In the genomic region with DNA sequence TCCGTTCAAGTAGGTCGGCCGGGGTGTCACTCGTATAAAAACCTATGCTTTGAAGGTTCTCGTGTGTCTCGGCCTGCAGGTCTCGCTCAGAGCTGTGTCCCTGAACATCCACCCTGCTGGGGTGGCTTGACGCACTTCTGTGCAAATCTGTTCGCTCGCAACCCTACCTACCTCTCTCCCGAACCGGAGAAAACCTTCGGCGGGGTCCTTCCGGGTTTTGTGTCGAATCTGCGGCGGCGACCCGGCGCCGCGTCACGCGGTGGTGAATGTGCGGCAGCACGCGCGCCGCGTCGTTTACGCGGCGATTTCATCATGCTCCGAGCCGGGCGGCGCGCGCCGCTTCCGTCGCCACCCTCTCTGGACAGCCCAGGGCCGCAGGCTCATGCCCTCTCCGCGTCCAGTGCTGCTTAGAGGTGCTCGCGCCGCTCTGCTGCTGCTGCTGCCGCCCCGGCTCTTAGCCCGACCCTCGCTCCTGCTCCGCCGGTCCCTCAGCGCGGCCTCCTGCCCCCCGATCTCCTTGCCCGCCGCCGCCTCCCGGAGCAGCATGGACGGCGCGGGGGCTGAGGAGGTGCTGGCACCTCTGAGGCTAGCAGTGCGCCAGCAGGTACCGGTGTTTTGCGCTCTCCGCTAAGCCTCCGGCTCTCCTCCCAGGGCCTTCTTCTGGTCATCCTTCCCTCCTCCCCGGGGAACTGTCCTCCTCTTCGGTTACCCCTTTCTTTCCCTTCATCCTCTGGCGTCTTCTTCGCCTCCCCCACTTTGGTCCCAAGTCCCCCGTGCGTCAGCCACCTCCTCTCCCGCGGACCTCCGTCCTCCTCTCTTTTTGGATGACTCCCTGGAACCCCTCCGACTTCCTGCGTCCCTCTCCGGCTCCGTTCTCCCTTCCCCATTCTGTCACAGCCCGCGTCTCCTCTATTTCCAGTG, we compare ENCODE assay signal across 1 cellular context.
TF ChIP-seq lines count a peak whose summit lies in the region.

A gene with protein sequence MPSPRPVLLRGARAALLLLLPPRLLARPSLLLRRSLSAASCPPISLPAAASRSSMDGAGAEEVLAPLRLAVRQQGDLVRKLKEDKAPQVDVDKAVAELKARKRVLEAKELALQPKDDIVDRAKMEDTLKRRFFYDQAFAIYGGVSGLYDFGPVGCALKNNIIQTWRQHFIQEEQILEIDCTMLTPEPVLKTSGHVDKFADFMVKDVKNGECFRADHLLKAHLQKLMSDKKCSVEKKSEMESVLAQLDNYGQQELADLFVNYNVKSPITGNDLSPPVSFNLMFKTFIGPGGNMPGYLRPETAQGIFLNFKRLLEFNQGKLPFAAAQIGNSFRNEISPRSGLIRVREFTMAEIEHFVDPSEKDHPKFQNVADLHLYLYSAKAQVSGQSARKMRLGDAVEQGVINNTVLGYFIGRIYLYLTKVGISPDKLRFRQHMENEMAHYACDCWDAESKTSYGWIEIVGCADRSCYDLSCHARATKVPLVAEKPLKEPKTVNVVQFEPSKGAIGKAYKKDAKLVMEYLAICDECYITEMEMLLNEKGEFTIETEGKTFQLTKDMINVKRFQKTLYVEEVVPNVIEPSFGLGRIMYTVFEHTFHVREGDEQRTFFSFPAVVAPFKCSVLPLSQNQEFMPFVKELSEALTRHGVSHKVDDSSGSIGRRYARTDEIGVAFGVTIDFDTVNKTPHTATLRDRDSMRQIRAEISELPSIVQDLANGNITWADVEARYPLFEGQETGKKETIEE (plus strand): TSS at position 339 of the 921 bp plus-strand sequence. CDS start 44 bp downstream, at position 383.

TF ChIP-seq in HepG2, 621 proteins besides CTCF, POLR2A, EP300 and RAD21 (continued from another document and continues in another):
- TF ChIP-seq, protein P1, sequence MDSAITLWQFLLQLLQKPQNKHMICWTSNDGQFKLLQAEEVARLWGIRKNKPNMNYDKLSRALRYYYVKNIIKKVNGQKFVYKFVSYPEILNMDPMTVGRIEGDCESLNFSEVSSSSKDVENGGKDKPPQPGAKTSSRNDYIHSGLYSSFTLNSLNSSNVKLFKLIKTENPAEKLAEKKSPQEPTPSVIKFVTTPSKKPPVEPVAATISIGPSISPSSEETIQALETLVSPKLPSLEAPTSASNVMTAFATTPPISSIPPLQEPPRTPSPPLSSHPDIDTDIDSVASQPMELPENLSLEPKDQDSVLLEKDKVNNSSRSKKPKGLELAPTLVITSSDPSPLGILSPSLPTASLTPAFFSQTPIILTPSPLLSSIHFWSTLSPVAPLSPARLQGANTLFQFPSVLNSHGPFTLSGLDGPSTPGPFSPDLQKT (CRISPR knock-in tag; IDR thresholded peaks at IDR 0.05; ENCODE audit: borderline replicate concordance): peak; percentile 66; the same call in 1 of the 2 replicates
- peak; percentile 15; the same call in 1 of the 2 replicates for TF ChIP-seq ZNF652 (CRISPR knock-in tag; IDR thresholded peaks at IDR 0.05; ENCODE audit: borderline replicate concordance, low read depth)
- TF ChIP-seq SSRP1 (CRISPR knock-in tag; IDR thresholded peaks at IDR 0.05): no peak
- TF ChIP-seq BORCS8-MEF2B (CRISPR knock-in tag; IDR thresholded peaks at IDR 0.05): peak; percentile 61; the same call in 1 of the 2 replicates
- TF ChIP-seq CHD2 (IDR thresholded peaks at IDR 0.05; ENCODE audit: low read depth, low read length): no peak
- TF ChIP-seq KLF13 (CRISPR knock-in tag; IDR thresholded peaks at IDR 0.05): peak; percentile 86; the same call in 1 of the 2 replicates
- peak; percentile 80; the same call in 1 of the 2 replicates for TF ChIP-seq SP140L (CRISPR knock-in tag; IDR thresholded peaks at IDR 0.05; ENCODE audit: borderline replicate concordance)
- 0 out of 2 replicates have a peak, but pooled peaks have one; percentile 41 for TF ChIP-seq PCBP1 (IDR thresholded peaks at IDR 0.05; ENCODE audit: borderline replicate concordance, low read depth, low read length)
- TF ChIP-seq, protein P2, sequence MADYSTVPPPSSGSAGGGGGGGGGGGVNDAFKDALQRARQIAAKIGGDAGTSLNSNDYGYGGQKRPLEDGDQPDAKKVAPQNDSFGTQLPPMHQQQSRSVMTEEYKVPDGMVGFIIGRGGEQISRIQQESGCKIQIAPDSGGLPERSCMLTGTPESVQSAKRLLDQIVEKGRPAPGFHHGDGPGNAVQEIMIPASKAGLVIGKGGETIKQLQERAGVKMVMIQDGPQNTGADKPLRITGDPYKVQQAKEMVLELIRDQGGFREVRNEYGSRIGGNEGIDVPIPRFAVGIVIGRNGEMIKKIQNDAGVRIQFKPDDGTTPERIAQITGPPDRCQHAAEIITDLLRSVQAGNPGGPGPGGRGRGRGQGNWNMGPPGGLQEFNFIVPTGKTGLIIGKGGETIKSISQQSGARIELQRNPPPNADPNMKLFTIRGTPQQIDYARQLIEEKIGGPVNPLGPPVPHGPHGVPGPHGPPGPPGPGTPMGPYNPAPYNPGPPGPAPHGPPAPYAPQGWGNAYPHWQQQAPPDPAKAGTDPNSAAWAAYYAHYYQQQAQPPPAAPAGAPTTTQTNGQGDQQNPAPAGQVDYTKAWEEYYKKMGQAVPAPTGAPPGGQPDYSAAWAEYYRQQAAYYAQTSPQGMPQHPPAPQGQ (CRISPR knock-in tag; IDR thresholded peaks at IDR 0.05; ENCODE audit: borderline replicate concordance): no peak
- peak; percentile 95 for TF ChIP-seq TSC22D2 (CRISPR knock-in tag; IDR thresholded peaks at IDR 0.05; ENCODE audit: borderline replicate concordance)
- TF ChIP-seq, protein P3, sequence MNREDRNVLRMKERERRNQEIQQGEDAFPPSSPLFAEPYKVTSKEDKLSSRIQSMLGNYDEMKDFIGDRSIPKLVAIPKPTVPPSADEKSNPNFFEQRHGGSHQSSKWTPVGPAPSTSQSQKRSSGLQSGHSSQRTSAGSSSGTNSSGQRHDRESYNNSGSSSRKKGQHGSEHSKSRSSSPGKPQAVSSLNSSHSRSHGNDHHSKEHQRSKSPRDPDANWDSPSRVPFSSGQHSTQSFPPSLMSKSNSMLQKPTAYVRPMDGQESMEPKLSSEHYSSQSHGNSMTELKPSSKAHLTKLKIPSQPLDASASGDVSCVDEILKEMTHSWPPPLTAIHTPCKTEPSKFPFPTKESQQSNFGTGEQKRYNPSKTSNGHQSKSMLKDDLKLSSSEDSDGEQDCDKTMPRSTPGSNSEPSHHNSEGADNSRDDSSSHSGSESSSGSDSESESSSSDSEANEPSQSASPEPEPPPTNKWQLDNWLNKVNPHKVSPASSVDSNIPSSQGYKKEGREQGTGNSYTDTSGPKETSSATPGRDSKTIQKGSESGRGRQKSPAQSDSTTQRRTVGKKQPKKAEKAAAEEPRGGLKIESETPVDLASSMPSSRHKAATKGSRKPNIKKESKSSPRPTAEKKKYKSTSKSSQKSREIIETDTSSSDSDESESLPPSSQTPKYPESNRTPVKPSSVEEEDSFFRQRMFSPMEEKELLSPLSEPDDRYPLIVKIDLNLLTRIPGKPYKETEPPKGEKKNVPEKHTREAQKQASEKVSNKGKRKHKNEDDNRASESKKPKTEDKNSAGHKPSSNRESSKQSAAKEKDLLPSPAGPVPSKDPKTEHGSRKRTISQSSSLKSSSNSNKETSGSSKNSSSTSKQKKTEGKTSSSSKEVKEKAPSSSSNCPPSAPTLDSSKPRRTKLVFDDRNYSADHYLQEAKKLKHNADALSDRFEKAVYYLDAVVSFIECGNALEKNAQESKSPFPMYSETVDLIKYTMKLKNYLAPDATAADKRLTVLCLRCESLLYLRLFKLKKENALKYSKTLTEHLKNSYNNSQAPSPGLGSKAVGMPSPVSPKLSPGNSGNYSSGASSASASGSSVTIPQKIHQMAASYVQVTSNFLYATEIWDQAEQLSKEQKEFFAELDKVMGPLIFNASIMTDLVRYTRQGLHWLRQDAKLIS (CRISPR knock-in tag; IDR thresholded peaks at IDR 0.05): no peak
- no peak for TF ChIP-seq ZNF484 (CRISPR knock-in tag; IDR thresholded peaks at IDR 0.05; ENCODE audit: borderline replicate concordance, low read depth)
- no peak for TF ChIP-seq KLF9 (CRISPR knock-in tag; IDR thresholded peaks at IDR 0.05; ENCODE audit: low read depth)
- TF ChIP-seq ZNF580 (CRISPR knock-in tag; IDR thresholded peaks at IDR 0.05; ENCODE audit: borderline replicate concordance, low read depth): peak; percentile 90
- peak; percentile 98 for TF ChIP-seq BRCA1 (CRISPR knock-in tag; IDR thresholded peaks at IDR 0.05)
- peak; percentile 92 for TF ChIP-seq POGK (CRISPR knock-in tag; conservative IDR thresholded peaks at IDR 0.05)
- no peak for TF ChIP-seq ZNF496 (CRISPR knock-in tag; IDR thresholded peaks at IDR 0.05; ENCODE audit: insufficient replicate concordance)
- peak; percentile 93 for TF ChIP-seq ZNF232 (CRISPR knock-in tag; IDR thresholded peaks at IDR 0.05; ENCODE audit: borderline replicate concordance)
- 0 out of 2 replicates have a peak, but pooled peaks have one; percentile 38 for TF ChIP-seq ISX (CRISPR knock-in tag; conservative IDR thresholded peaks at IDR 0.05)
- TF ChIP-seq ETV5 (CRISPR knock-in tag; IDR thresholded peaks at IDR 0.05; ENCODE audit: borderline replicate concordance): peak; percentile 89
- peak; percentile 85; the same call in 1 of the 2 replicates for TF ChIP-seq ZNF446 (CRISPR knock-in tag; IDR thresholded peaks at IDR 0.05)
- no peak for TF ChIP-seq ZNF33A (CRISPR knock-in tag; IDR thresholded peaks at IDR 0.05; ENCODE audit: borderline replicate concordance)
- TF ChIP-seq ZNF780A (CRISPR knock-in tag; IDR thresholded peaks at IDR 0.05): peak; percentile 71; the same call in 1 of the 2 replicates
- TF ChIP-seq NR2C2 (CRISPR knock-in tag; IDR thresholded peaks at IDR 0.05; ENCODE audit: borderline replicate concordance): peak; percentile 76
- TF ChIP-seq KIAA2018 (CRISPR knock-in tag; IDR thresholded peaks at IDR 0.05; ENCODE audit: borderline replicate concordance): 0 out of 2 replicates have a peak, but pooled peaks have one; percentile 28
- no peak for TF ChIP-seq MAZ (IDR thresholded peaks at IDR 0.05; ENCODE audit: borderline replicate concordance, low read depth, low read length)
- TF ChIP-seq MAZ (CRISPR knock-in tag; IDR thresholded peaks at IDR 0.05; ENCODE audit: low read depth): peak; percentile 62; the same call in 1 of the 2 replicates
- no peak for TF ChIP-seq KDM6A (CRISPR knock-in tag; IDR thresholded peaks at IDR 0.05; ENCODE audit: low read depth)
